25 cellular contexts compared by ENCODE assay signal in the genomic region with DNA sequence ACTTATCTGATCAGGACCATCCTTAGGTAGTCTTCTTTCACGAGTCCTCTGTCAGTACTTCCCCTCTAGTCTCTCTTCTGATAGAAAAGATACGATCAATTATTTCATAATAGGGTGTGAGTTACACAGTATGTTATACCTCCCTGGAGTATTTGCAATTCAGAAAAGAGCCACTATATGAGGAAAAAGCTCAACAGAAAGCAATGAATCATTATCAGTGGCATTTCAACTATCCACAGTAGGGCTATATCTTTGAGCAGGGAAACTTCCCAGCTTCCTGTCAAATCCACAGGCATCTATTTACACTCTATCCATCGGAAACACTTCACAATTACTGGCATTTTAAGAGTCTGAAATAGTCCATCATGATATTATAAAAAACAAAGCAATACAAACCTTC.
DNase-seq lines count a peak whose midpoint lies in the region; ATAC-seq, FAIRE-seq and TF ChIP-seq lines count a peak whose summit lies in the region.
"Had no signal": no experiment of that assay in that cellular context is flagged by ENCODE, and none has a peak within 500 bp of the region (broad histone marks: within the 10 kb centered on the region; RNA-seq: fewer than 3 reads in every experiment).

No MANE protein-coding gene starts in this region.

- H3K9me3 ChIP-seq in A673 (ENCODE audit: low read depth, low read length, poor library complexity, severe bottlenecking), result no peaks in the 10 kb centered on the region
- H3K9me3 ChIP-seq: tibial artery had no signal

- CTCF ChIA-PET in A673 (lab: Charles Lee), result no interaction called here

- H3K27ac ChIP-seq in A673 (ENCODE audit: low read depth, low read length, poor library complexity, severe bottlenecking), result no peak overlapping the region
- H3K27ac ChIP-seq: cardiac muscle cell, tibial artery, WERI-Rb-1 had no signal

- peaks cover 4% of the 10 kb centered on the region for H3K4me1 ChIP-seq in A673 (ENCODE audit: insufficient read depth, low read length, poor library complexity, severe bottlenecking)
- H3K4me1 ChIP-seq: tibial artery had no signal

- no peak for TF ChIP-seq CTCF in A673 (conservative IDR thresholded peaks at IDR 0.05; ENCODE audit: low read depth, low read length)
- TF ChIP-seq CTCF in bronchial epithelial cell (IDR thresholded peaks at IDR 0.05; ENCODE audit: insufficient read depth, low read length, severe bottlenecking), result no peak

- no TSS peak for BruUV-seq in A673 (replicated peaks; lab: Mats Ljungman, UMichigan)

- intact Hi-C loops in A673 (cut with micrococcal nuclease; ENCODE audit: unreplicated experiment), result no loop called here

- ATAC-seq in HG02852 (IDR thresholded peaks at IDR 0.05; ENCODE audit: unreplicated experiment), result no peak
- ATAC-seq: K562; left ventricle myocardium superior; naive thymus-derived CD4-positive, alpha-beta T cell; Panc1; stimulated activated naive CD8-positive, alpha-beta T cell treated with anti-CD3 and anti-CD28 coated beads, Interleukin-15, amount 100 ng/mL, for 72 hours had no signal

- no peaks in the 10 kb centered on the region for H3K27me3 ChIP-seq in A673 (replicated peaks; ENCODE audit: insufficient read depth, low read depth, low read length, poor library complexity)
- no peaks in the 10 kb centered on the region for H3K27me3 ChIP-seq in bronchial epithelial cell (ENCODE audit: control insufficient read depth, insufficient read depth, low read length)
- H3K27me3 ChIP-seq: cardiac muscle cell, tibial artery had no signal

- DNase-seq in A673 (ENCODE audit: low spot score) (peak; percentile 85), HTR-8/SVneo (ENCODE audit: insufficient read length, low spot score) (peak; percentile 9), bronchial epithelial cell (ENCODE audit: low read depth) (peak; percentile 63), kidney tubule cell (ENCODE audit: low spot score) (peak; percentile 28), NCI-H128 (lab: John Stamatoyannopoulos, UW; ENCODE audit: unreplicated experiment) (no peak)
- no peak for DNase-seq in activated naive CD4-positive, alpha-beta T cell treated with Interleukin-2 at 50 U/mL for 16 hours
- no peak for DNase-seq in activated CD4-positive, alpha-beta T cell treated with anti-CD3 and anti-CD28 coated beads for 1 hour
- DNase-seq: activated CD4-positive, alpha-beta T cell treated with anti-CD3 and anti-CD28 coated beads, Interleukin-2, amount 10 ng/mL, durations not matched to agents 24 days and 14 days; activated T-cell treated with anti-CD3 and anti-CD28 coated beads, Interleukin-2, amount 50 U/mL, for 24 hours; CD8-positive, alpha-beta memory T cell; GDM1; left ventricle myocardium superior; midbrain; naive thymus-derived CD4-positive, alpha-beta T cell; NCI-H526 treated with DMSO at 0.1 percent for 48 hours; nucleus accumbens; SHP77 treated with DMSO at 0.1 percent for 48 hours; stimulated activated naive CD8-positive, alpha-beta T cell treated with anti-CD3 and anti-CD28 coated beads, Interleukin-15, amount 100 ng/mL, for 72 hours; T-helper 9 cell; tibial artery; WERI-Rb-1 had no signal

- FAIRE-seq in HTR-8/SVneo (lab: Jason Lieb, UNC) (no peak), bronchial epithelial cell (lab: Jason Lieb, UNC) (no peak)
- FAIRE-seq: K562 had no signal

- H3K4me3 ChIP-seq in A673 (ENCODE audit: low read depth, low read length, poor library complexity, severe bottlenecking), result no peak overlapping the region
- no peak overlapping the region for H3K4me3 ChIP-seq in bronchial epithelial cell (ENCODE audit: low read depth, low read length)
- H3K4me3 ChIP-seq: cardiac muscle cell, K562, tibial artery had no signal

- H3K36me3 ChIP-seq in A673 (ENCODE audit: insufficient read depth, low read length, poor library complexity, severe bottlenecking), result no peaks in the 10 kb centered on the region
- no peaks in the 10 kb centered on the region for H3K36me3 ChIP-seq in bronchial epithelial cell (ENCODE audit: control insufficient read depth, insufficient read depth, low read length)
- H3K36me3 ChIP-seq: cardiac muscle cell, tibial artery, WERI-Rb-1 had no signal

- POLR2A ChIA-PET in A673 (lab: Charles Lee; ENCODE audit: low non-redundant PET), result no interaction called here

Comparison
In these comparisons a context has a peak if more than half of its experiments do, and no peak if none do; other contexts are left out.
1. DNase-seq: peak in A673 (single experiment), HTR-8/SVneo (single experiment), bronchial epithelial cell (single experiment) and kidney tubule cell (single experiment); none in activated naive CD4-positive, alpha-beta T cell treated with Interleukin-2 at 50 U/mL for 16 hours (single experiment), activated CD4-positive, alpha-beta T cell treated with anti-CD3 and anti-CD28 coated beads for 1 hour (single experiment) and NCI-H128 (single experiment).